ENCODE assay signal across 10 cellular contexts in genomic region chr10:133048926-133049325, GRCh38. TPM values are rescaled to one million over a fixed set of nuclear protein-coding genes. Genes with fewer than 3 reads are reported as not detected.
"Had no signal": no experiment of that assay in that cellular context is flagged by ENCODE, and none has a peak within 500 bp of the region (broad histone marks: within the 10 kb centered on the region; RNA-seq: fewer than 3 reads in every experiment).

No MANE protein-coding gene starts in this region.

- H3K9ac ChIP-seq: GM23248 had no signal

- H2AFZ ChIP-seq: GM23248 had no signal

- H3K27ac ChIP-seq: GM23248 had no signal

- H3K9me3 ChIP-seq: HAP-1 had no signal

- H3K4me3 Mint-ChIP-seq: HFFc6 had no signal

- H3K4me1 ChIP-seq: HAP-1 had no signal

- H3K4me3 ChIP-seq: GM23248, HAP-1, K562 had no signal

- DNase-seq: GM23248, GOT3, H7, HFFc6, IMR-90, KG1 had no signal

- H3K27ac Mint-ChIP-seq: HFFc6 had no signal

- H3K36me3 ChIP-seq: HAP-1 had no signal

RNA-seq across cellular contexts. Expression of gene ADGRA1, which starts 38.8 kb away (rescaled TPM):
- total RNA-seq: GM23248, H4, HFFc6, HT-29, IMR-90, K562 had no signal
- polyA plus RNA-seq: GM23248, IMR-90, K562 had no signal
